17 cellular contexts compared by ENCODE assay signal in the genomic region with DNA sequence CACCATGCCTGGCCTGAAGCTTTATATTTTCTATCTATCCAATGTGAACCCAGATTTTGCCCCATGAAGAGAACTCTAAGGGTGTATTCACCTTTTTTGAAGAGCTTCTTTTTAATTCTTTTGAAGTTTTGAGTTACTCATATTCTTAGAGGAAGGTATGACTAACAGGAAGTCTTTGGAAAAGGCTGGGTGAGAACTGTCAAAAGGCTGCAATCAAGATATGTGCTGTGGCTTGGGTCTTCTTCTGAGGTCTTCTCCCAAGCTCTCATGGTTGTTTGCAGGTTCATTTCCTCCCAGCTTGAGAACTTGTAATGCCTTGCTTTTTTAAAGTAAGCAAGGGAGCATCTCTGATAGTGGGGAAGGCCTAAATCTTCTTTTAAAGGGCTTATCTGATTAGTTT. TPM values are rescaled to one million over a fixed set of nuclear protein-coding genes. Genes with fewer than 3 reads are reported as not detected.
A peak's percentile ranks its signal among the peaks of the same experiment; 100 is the strongest.
DNase-seq lines count a peak whose midpoint lies in the region; ATAC-seq, FAIRE-seq and TF ChIP-seq lines count a peak whose summit lies in the region.
"Had no signal": no experiment of that assay in that cellular context is flagged by ENCODE, and none has a peak within 500 bp of the region (broad histone marks: within the 10 kb centered on the region; RNA-seq: fewer than 3 reads in every experiment).

No MANE protein-coding gene starts in this region.

- H3K27me3 ChIP-seq in PC-3 (ENCODE audit: low read length): peaks cover under 1% of the 10 kb centered on the region; the same call in 1 of the 2 replicates
- no peaks in the 10 kb centered on the region for H3K27me3 ChIP-seq in HepG2 (ENCODE audit: control insufficient read depth in 1 of 2, insufficient read depth in 2 of 2, low read length in 2 of 2)
- H3K27me3 ChIP-seq: uterus had no signal

- H3K4me1 Mint-ChIP-seq in activated naive CD4-positive, alpha-beta T cell treated with anti-CD3 and anti-CD28 coated beads, Interleukin-2, amount 50 U/mL, for 24 hours: peaks cover 65% of the 10 kb centered on the region
- H3K4me1 Mint-ChIP-seq in activated naive CD8-positive, alpha-beta T cell treated with anti-CD3 and anti-CD28 coated beads for 36 hours: peaks cover 48% of the 10 kb centered on the region

- H3K4me1 ChIP-seq in PC-3 (ENCODE audit: insufficient read depth, low read length): no peaks in the 10 kb centered on the region
- no peaks in the 10 kb centered on the region for H3K4me1 ChIP-seq in HepG2 (ENCODE audit: insufficient read depth, low read length)
- H3K4me1 ChIP-seq: parathyroid adenoma, uterus had no signal

- no peaks in the 10 kb centered on the region for H4K20me1 ChIP-seq in PC-3 (ENCODE audit: low read length)
- no peaks in the 10 kb centered on the region for H4K20me1 ChIP-seq in HepG2 (ENCODE audit: insufficient read depth, low read length)

- H3K79me2 ChIP-seq in PC-3 (ENCODE audit: low read length) (no peaks in the 10 kb centered on the region), HepG2 (ENCODE audit: insufficient read depth, low read length) (no peaks in the 10 kb centered on the region)
- H3K79me2 ChIP-seq: parathyroid adenoma had no signal

- H3K27me3 Mint-ChIP-seq in activated naive CD4-positive, alpha-beta T cell treated with anti-CD3 and anti-CD28 coated beads, Interleukin-2, amount 50 U/mL, for 24 hours: no peaks in the 10 kb centered on the region
- H3K27me3 Mint-ChIP-seq in activated naive CD8-positive, alpha-beta T cell treated with anti-CD3 and anti-CD28 coated beads for 36 hours: no peaks in the 10 kb centered on the region

- H3K36me3 Mint-ChIP-seq in activated naive CD4-positive, alpha-beta T cell treated with anti-CD3 and anti-CD28 coated beads, Interleukin-2, amount 50 U/mL, for 24 hours: peaks cover 1% of the 10 kb centered on the region
- peaks cover 1% of the 10 kb centered on the region for H3K36me3 Mint-ChIP-seq in activated naive CD8-positive, alpha-beta T cell treated with anti-CD3 and anti-CD28 coated beads for 36 hours

- H3K4me3 ChIP-seq in PC-3 (ENCODE audit: low read length): no peak overlapping the region
- H3K4me3 ChIP-seq in HepG2 (replicated peaks in 1 of 3; ENCODE audit: insufficient read depth in 1 of 3, low read depth in 2 of 3, low read length in 3 of 3): no peak overlapping the region
- H3K4me3 ChIP-seq: uterus had no signal

- TF ChIP-seq RAD21 in HepG2 (CRISPR knock-in tag; IDR thresholded peaks at IDR 0.05): no peak

- ATAC-seq in PC-3 (no peak), GM21717 (IDR thresholded peaks at IDR 0.05; ENCODE audit: unreplicated experiment) (no peak), HepG2 (no peak)
- peak; percentile 88 for ATAC-seq in stimulated activated naive CD8-positive, alpha-beta T cell treated with anti-CD3 and anti-CD28 coated beads, Interleukin-15, Interleukin-2, amounts not matched to agents 100 U/mL and 50 U/mL, for 24 hours

- TF ChIP-seq POLR2A in HepG2 (IDR thresholded peaks at IDR 0.05; ENCODE audit: insufficient read depth in 1 of 2, low read depth in 2 of 2, low read length in 2 of 2): no peak

- peaks cover 6% of the 10 kb centered on the region for H3K9me3 Mint-ChIP-seq in activated naive CD4-positive, alpha-beta T cell treated with anti-CD3 and anti-CD28 coated beads, Interleukin-2, amount 50 U/mL, for 24 hours
- peaks cover 7% of the 10 kb centered on the region for H3K9me3 Mint-ChIP-seq in activated naive CD8-positive, alpha-beta T cell treated with anti-CD3 and anti-CD28 coated beads for 36 hours

- no peaks in the 10 kb centered on the region for H3K9me3 ChIP-seq in PC-3 (ENCODE audit: low read length)
- H3K9me3 ChIP-seq in HepG2 (ENCODE audit: low read length): no peaks in the 10 kb centered on the region
- H3K9me3 ChIP-seq: uterus had no signal

- H2AFZ ChIP-seq in PC-3 (ENCODE audit: low read length) (no peak overlapping the region), HepG2 (ENCODE audit: low read length) (no peak overlapping the region)
- H2AFZ ChIP-seq: parathyroid adenoma had no signal

- no peaks in the 10 kb centered on the region for H3K9me2 ChIP-seq in PC-3 (replicated peaks; ENCODE audit: low read length)

- TF ChIP-seq CTCF in PC-3 (conservative IDR thresholded peaks at IDR 0.05; ENCODE audit: low read depth, low read length): no peak
- no peak for TF ChIP-seq CTCF in HepG2 (CRISPR knock-in tag; IDR thresholded peaks at IDR 0.05)

- H3K9ac ChIP-seq in PC-3 (ENCODE audit: low read length): no peak overlapping the region
- no peak overlapping the region for H3K9ac ChIP-seq in HepG2 (ENCODE audit: insufficient read depth, low read depth, low read length)
- H3K9ac ChIP-seq: parathyroid adenoma had no signal

- POLR2A ChIA-PET in PC-3 (lab: Charles Lee; ENCODE audit: unreplicated experiment): interaction anchor here (0.6 kb wide), 1 partner anchor 56 kb away, joined by 4 read pairs; no protein-coding TSS in a partner anchor
- POLR2A ChIA-PET in HepG2 (lab: Yijun Ruan, JAX): no interaction called here

- in situ Hi-C loops in HepG2 (cut with HindIII; ENCODE audit: extremely low pct_ligation_motif_present, low pct_unique_long_range_greater_than_20kb): no loop called here

- peak overlapping the region; percentile 86 for H3K27ac Mint-ChIP-seq in activated naive CD4-positive, alpha-beta T cell treated with anti-CD3 and anti-CD28 coated beads, Interleukin-2, amount 50 U/mL, for 24 hours
- H3K27ac Mint-ChIP-seq in activated naive CD8-positive, alpha-beta T cell treated with anti-CD3 and anti-CD28 coated beads for 36 hours: peak overlapping the region; percentile 87

- H3K36me3 ChIP-seq in PC-3 (ENCODE audit: low read depth, low read length) (no peaks in the 10 kb centered on the region), HepG2 (replicated peaks in 1 of 2; ENCODE audit: control insufficient read depth in 1 of 2, insufficient read depth in 2 of 2, low read length in 2 of 2) (no peaks in the 10 kb centered on the region)
- H3K36me3 ChIP-seq: uterus had no signal

- CTCF ChIA-PET in PC-3 (lab: Charles Lee): no interaction called here
- CTCF ChIA-PET in HepG2 (lab: Yijun Ruan, JAX; ENCODE audit: low intra/inter-chr PET ratio, low total read pairs): no interaction called here

- BruUV-seq in PC-3 (replicated peaks; lab: Mats Ljungman, UMichigan): no TSS peak
- no TSS peak for BruUV-seq in HepG2 (replicated peaks; lab: Mats Ljungman, UMichigan)

- intact Hi-C loops in PC-3 (cut with micrococcal nuclease) (no loop called here), HepG2 (cut with micrococcal nuclease; ENCODE audit: unreplicated experiment) (no loop called here)

- no peak overlapping the region for H3K4me2 ChIP-seq in PC-3 (ENCODE audit: low read length)
- no peak overlapping the region for H3K4me2 ChIP-seq in HepG2 (ENCODE audit: low read depth, low read length)

- H3K4me3 Mint-ChIP-seq in activated naive CD4-positive, alpha-beta T cell treated with anti-CD3 and anti-CD28 coated beads, Interleukin-2, amount 50 U/mL, for 24 hours: peak overlapping the region; percentile 66
- H3K4me3 Mint-ChIP-seq in activated naive CD8-positive, alpha-beta T cell treated with anti-CD3 and anti-CD28 coated beads for 36 hours: peak overlapping the region; percentile 26

- H3K27ac ChIP-seq in PC-3 (ENCODE audit: low read length) (no peak overlapping the region), HepG2 (ENCODE audit: extremely low read length, insufficient read depth, low read length) (no peak overlapping the region)
- H3K27ac ChIP-seq: parathyroid adenoma, uterus had no signal

- no peak for TF ChIP-seq EP300 in HepG2 (IDR thresholded peaks at IDR 0.05; ENCODE audit: low read depth in 2 of 2, low read length in 2 of 2)
- TF ChIP-seq EP300 in HepG2 (CRISPR knock-in tag; IDR thresholded peaks at IDR 0.05; ENCODE audit: borderline replicate concordance): no peak

- DNase-seq in activated naive CD4-positive, alpha-beta T cell treated with Interleukin-2 at 50 U/mL for 16 hours: no peak
- DNase-seq in PC-3: peak; percentile 17
- DNase-seq in activated naive CD8-positive, alpha-beta T cell treated with anti-CD3 and anti-CD28 coated beads for 36 hours: peak; percentile 25
- peak; percentile 7 for DNase-seq in stimulated activated naive CD8-positive, alpha-beta T cell treated with anti-CD3 and anti-CD28 coated beads, Interleukin-15, Interleukin-2, amounts not matched to agents 100 U/mL and 50 U/mL, for 24 hours
- DNase-seq in cerebellum (ENCODE audit: low spot score): no peak
- DNase-seq in HepG2 (ENCODE audit: low spot score): no peak
- DNase-seq: DMS79, foreskin fibroblast, GOT3, midbrain, uterus had no signal

- FAIRE-seq in HepG2 (lab: Jason Lieb, UNC): no peak
- FAIRE-seq: astrocyte, GM19239 had no signal

- no peaks in the 10 kb centered on the region for H3F3A ChIP-seq in PC-3 (ENCODE audit: low read length, unreplicated experiment)

RNA-seq across cellular contexts. Expression of a gene that starts 3.1 kb away (rescaled TPM):
- total RNA-seq in PC-3 (2014; rRNA removed) (not detected in 2 replicates), cerebellum (not detected), HepG2 (2016; rRNA removed; fragmentation: Illumina TruSeq; extraction: Trizol) (not detected in 2 replicates)
- not detected for total RNA-seq in activated naive CD8-positive, alpha-beta T cell treated with anti-CD3 and anti-CD28 coated beads for 36 hours
- not detected in 2 replicates for total RNA-seq in HepG2 (2016; cell fraction: cytosol; rRNA removed; fragmentation: Illumina TruSeq; extraction: Trizol; ENCODE audit: low read depth)
- total RNA-seq in HepG2 (2016; cell fraction: insoluble cytoplasmic fraction; rRNA removed; fragmentation: Illumina TruSeq; extraction: Trizol): not detected in 2 replicates
- not detected in 2 replicates for total RNA-seq in HepG2 (2016; cell fraction: membrane; rRNA removed; fragmentation: Illumina TruSeq; extraction: Trizol)
- total RNA-seq in HepG2 (2016; cell fraction: nucleus; rRNA removed; fragmentation: Illumina TruSeq; extraction: Trizol): not detected in 2 replicates
- not detected in 2 replicates for polyA plus RNA-seq in HepG2 (2011; rRNA removed)
- not detected in 2 replicates for polyA plus RNA-seq in HepG2 (2011; cell fraction: cytosol; rRNA removed)
- polyA plus RNA-seq in HepG2 (2011; cell fraction: nucleus; rRNA removed): not detected in 2 replicates
- not detected in 2 replicates for polyA plus RNA-seq in HepG2 (2012)
- not detected in 2 replicates for polyA plus RNA-seq in HepG2 (2016; cell fraction: cytosol; fragmentation: Illumina TruSeq; extraction: Trizol; ENCODE audit: low read depth)
- not detected in 2 replicates for polyA plus RNA-seq in HepG2 (2016; cell fraction: insoluble cytoplasmic fraction; fragmentation: Illumina TruSeq; extraction: Trizol; ENCODE audit: low read depth)
- not detected in 2 replicates for polyA plus RNA-seq in HepG2 (2016; cell fraction: membrane; fragmentation: Illumina TruSeq; extraction: Trizol; ENCODE audit: low read depth)
- not detected in 2 replicates for polyA plus RNA-seq in HepG2 (2016; cell fraction: nucleus; fragmentation: Illumina TruSeq; extraction: Trizol; ENCODE audit: insufficient read depth, low read depth)
- polyA minus RNA-seq in HepG2 (2011; rRNA and poly(A)+ RNA removed; ENCODE audit: low replicate concordance): not detected in 2 replicates
- not detected in 2 replicates for polyA minus RNA-seq in HepG2 (2011; cell fraction: cytosol; rRNA and poly(A)+ RNA removed)
- not detected in 2 replicates for polyA minus RNA-seq in HepG2 (2011; cell fraction: nucleus; rRNA and poly(A)+ RNA removed)
- total RNA-seq: astrocyte, OCI-LY7, uterus had no signal

RNA-seq across cellular contexts. Expression of a gene that starts 56.1 kb away (rescaled TPM):
- 5.2 and 20.3 TPM in 2 replicates for total RNA-seq in PC-3 (2014; rRNA removed)
- 1 to 10 TPM; 8.5 to 8.8 TPM for total RNA-seq in activated naive CD8-positive, alpha-beta T cell treated with anti-CD3 and anti-CD28 coated beads for 36 hours
- 7.2 TPM for total RNA-seq in cerebellum
- 12.6 and 18.8 TPM in 2 replicates for total RNA-seq in HepG2 (2016; rRNA removed; fragmentation: Illumina TruSeq; extraction: Trizol)
- 1.7 and 2.0 TPM in 2 replicates for total RNA-seq in HepG2 (2016; cell fraction: cytosol; rRNA removed; fragmentation: Illumina TruSeq; extraction: Trizol; ENCODE audit: low read depth)
- 10.2 and 21.2 TPM in 2 replicates for total RNA-seq in HepG2 (2016; cell fraction: insoluble cytoplasmic fraction; rRNA removed; fragmentation: Illumina TruSeq; extraction: Trizol)
- 3.0 and 5.1 TPM in 2 replicates for total RNA-seq in HepG2 (2016; cell fraction: membrane; rRNA removed; fragmentation: Illumina TruSeq; extraction: Trizol)
- 7.6 and 13.0 TPM in 2 replicates for total RNA-seq in HepG2 (2016; cell fraction: nucleus; rRNA removed; fragmentation: Illumina TruSeq; extraction: Trizol)
- 2.1 and 3.9 TPM in 2 replicates for polyA plus RNA-seq in HepG2 (2011; rRNA removed)
- 1.2 and 1.9 TPM in 2 replicates for polyA plus RNA-seq in HepG2 (2011; cell fraction: cytosol; rRNA removed)
- 1.6 TPM in 2 replicates for polyA plus RNA-seq in HepG2 (2011; cell fraction: nucleus; rRNA removed)
- 3.4 and 5.1 TPM in 2 replicates for polyA plus RNA-seq in HepG2 (2012)
- polyA plus RNA-seq in HepG2 (2016; cell fraction: cytosol; fragmentation: Illumina TruSeq; extraction: Trizol; ENCODE audit: low read depth): 0.54 and 0.82 TPM in 2 replicates
- polyA plus RNA-seq in HepG2 (2016; cell fraction: insoluble cytoplasmic fraction; fragmentation: Illumina TruSeq; extraction: Trizol; ENCODE audit: low read depth): 15.7 and 17.7 TPM in 2 replicates
- polyA plus RNA-seq in HepG2 (2016; cell fraction: membrane; fragmentation: Illumina TruSeq; extraction: Trizol; ENCODE audit: low read depth): 1.3 and 1.4 TPM in 2 replicates
- polyA plus RNA-seq in HepG2 (2016; cell fraction: nucleus; fragmentation: Illumina TruSeq; extraction: Trizol; ENCODE audit: insufficient read depth, low read depth): 9.4 TPM in 2 replicates
- polyA minus RNA-seq in HepG2 (2011; rRNA and poly(A)+ RNA removed; ENCODE audit: low replicate concordance): 1.2 and 2.2 TPM in 2 replicates
- polyA minus RNA-seq in HepG2 (2011; cell fraction: cytosol; rRNA and poly(A)+ RNA removed): 2.3 and 2.5 TPM in 2 replicates
- 7.2 and 8.9 TPM in 2 replicates for polyA minus RNA-seq in HepG2 (2011; cell fraction: nucleus; rRNA and poly(A)+ RNA removed)

Comparison
In these comparisons a context has a peak if more than half of its experiments do, and no peak if none do; other contexts are left out.
1. DNase-seq: peak in PC-3 (single experiment), activated naive CD8-positive, alpha-beta T cell treated with anti-CD3 and anti-CD28 coated beads for 36 hours (single experiment) and stimulated activated naive CD8-positive, alpha-beta T cell treated with anti-CD3 and anti-CD28 coated beads, Interleukin-15, Interleukin-2, amounts not matched to agents 100 U/mL and 50 U/mL, for 24 hours (single experiment); none in activated naive CD4-positive, alpha-beta T cell treated with Interleukin-2 at 50 U/mL for 16 hours (single experiment), cerebellum (single experiment) and HepG2 (single experiment).